In genomic region chr1:1280782-1281481, GRCh38 we compare ENCODE assay signal across 14 cellular contexts.
"Had no signal": no experiment of that assay in that cellular context is flagged by ENCODE, and none has a peak within 500 bp of the region (broad histone marks: within the 10 kb centered on the region; RNA-seq: fewer than 3 reads in every experiment).

No MANE protein-coding gene starts in this region.

- DNase-seq: activated CD4-positive, alpha-beta T cell treated with anti-CD3 and anti-CD28 coated beads for 48 hours; activated CD8-positive, alpha-beta memory T cell treated with anti-CD3 and anti-CD28 coated beads, Interleukin-2, amount 50 U/mL, for 4 hours; activated CD8-positive, alpha-beta T cell treated with anti-CD3 and anti-CD28 coated beads, Interleukin-2, amount 10 ng/mL, durations not matched to agents 7 days and 5 days; activated gamma-delta T cell; activated T-cell treated with anti-CD3 and anti-CD28 coated beads, Interleukin-2, amount 50 U/mL, for 48 hours; stimulated activated CD4-positive, alpha-beta T cell treated with anti-CD3 and anti-CD28 coated beads, Interleukin-1b, Interleukin-23, amount 100 ng/mL, for 48 hours; T-helper 17 cell; uterus had no signal

- H3K36me3 Mint-ChIP-seq: activated naive CD4-positive, alpha-beta T cell treated with anti-CD3 and anti-CD28 coated beads, Interleukin-2, amount 50 U/mL, for 72 hours; WTC11 had no signal

- H3K4me3 Mint-ChIP-seq: activated CD8-positive, alpha-beta T cell treated with anti-CD3 and anti-CD28 coated beads, Interleukin-2, amount 10 ng/mL, durations not matched to agents 7 days and 5 days; T-helper 17 cell; WTC11 had no signal

- H3K36me3 ChIP-seq: esophagus muscularis mucosa, tibial artery, uterus had no signal

- ATAC-seq: activated CD8-positive, alpha-beta T cell treated with anti-CD3 and anti-CD28 coated beads, Interleukin-2, amount 10 ng/mL, durations not matched to agents 7 days and 5 days; sciatic nerve; T-helper 17 cell; WTC11 had no signal

- H3K4me1 Mint-ChIP-seq: T-helper 17 cell, WTC11 had no signal

- H3K9me3 ChIP-seq: esophagus muscularis mucosa, psoas muscle, tibial artery, uterus had no signal

- H3K27ac Mint-ChIP-seq: activated CD8-positive, alpha-beta T cell treated with anti-CD3 and anti-CD28 coated beads, Interleukin-2, amount 10 ng/mL, durations not matched to agents 7 days and 5 days; T-helper 17 cell; WTC11 had no signal

- H3K27me3 ChIP-seq: uterus had no signal

- H3K4me1 ChIP-seq: psoas muscle, uterus had no signal

- H3K4me3 ChIP-seq: esophagus muscularis mucosa, psoas muscle, tibial artery, uterus had no signal

- H3K9me3 Mint-ChIP-seq: activated naive CD4-positive, alpha-beta T cell treated with anti-CD3 and anti-CD28 coated beads, Interleukin-2, amount 50 U/mL, for 72 hours had no signal

- H3K27ac ChIP-seq: esophagus muscularis mucosa, psoas muscle, tibial artery, uterus had no signal

- H3K27me3 Mint-ChIP-seq: T-helper 17 cell had no signal
